Comparison of ENCODE assay signal across 8 cellular contexts in genomic region chr1:40849801-40850592, GRCh38. TPM values are rescaled to one million over a fixed set of nuclear protein-coding genes. Genes with fewer than 3 reads are reported as not detected.
DNase-seq lines count a peak whose midpoint lies in the region; ATAC-seq, FAIRE-seq and TF ChIP-seq lines count a peak whose summit lies in the region.

No MANE protein-coding gene starts in this region.

- no peaks in the 10 kb centered on the region for H3K9me3 Mint-ChIP-seq in CD4-positive, alpha-beta T cell
- no peaks in the 10 kb centered on the region for H3K9me3 Mint-ChIP-seq in MCF 10A (ENCODE audit: unreplicated experiment)

- H3K27ac Mint-ChIP-seq in CD4-positive, alpha-beta T cell = no peak overlapping the region
- H3K27ac Mint-ChIP-seq in MCF 10A (ENCODE audit: low read depth, unreplicated experiment) = no peak overlapping the region

- POLR2A ChIA-PET in CD4-positive, alpha-beta T cell (lab: Charles Lee) = interaction anchor here (1.6 to 2.5 kb wide), 3 partner anchors 12 to 158 kb away, joined by 5 to 13 read pairs (median 6); partner anchors contain the start of genes CITED4 and NFYC
- POLR2A ChIA-PET in MCF 10A (lab: Yijun Ruan, JAX) = interaction anchor here (0.9 to 3.1 kb wide), 5 partner anchors 12 to 110 kb away, joined by 3 to 12 read pairs (median 5); partner anchors contain the start of gene CITED4

- peak; percentile 90 for TF ChIP-seq CTCF in CD4-positive, alpha-beta T cell (IDR thresholded peaks at IDR 0.05)
- peak; percentile 88 for TF ChIP-seq CTCF in WERI-Rb-1 (IDR thresholded peaks at IDR 0.05; ENCODE audit: low read depth, low read length)
- TF ChIP-seq CTCF in MCF 10A (IDR thresholded peaks at IDR 0.05; ENCODE audit: unreplicated experiment) = peak; percentile 84
- peak; percentile 85 to 96 (median 90) for TF ChIP-seq CTCF in keratinocyte (optimal IDR thresholded peaks at IDR 0.05 in 1 of 3, IDR thresholded peaks at IDR 0.05 in 1 of 3, conservative IDR thresholded peaks at IDR 0.05 in 1 of 3; ENCODE audit: extremely low read depth in 1 of 3, insufficient read depth in 2 of 3, low read length in 3 of 3)

- peaks cover 15% of the 10 kb centered on the region for H3K4me1 Mint-ChIP-seq in CD4-positive, alpha-beta T cell (ENCODE audit: low read depth)
- peaks cover 6% of the 10 kb centered on the region for H3K4me1 Mint-ChIP-seq in MCF 10A (ENCODE audit: insufficient read depth, unreplicated experiment)

- no peaks in the 10 kb centered on the region for H3K9me3 ChIP-seq in CD4-positive, alpha-beta T cell (ENCODE audit: control insufficient read depth, low read length)
- H3K9me3 ChIP-seq in WERI-Rb-1 (ENCODE audit: severe bottlenecking) (no peaks in the 10 kb centered on the region), keratinocyte (ENCODE audit: control insufficient read depth, low read depth, low read length) (no peaks in the 10 kb centered on the region)

- intact Hi-C loops in CD4-positive, alpha-beta T cell (cut with DNase I, micrococcal nuclease) = loop anchor here (1.0 to 5.0 kb wide), 4 partner anchors 76 to 708 kb away; no protein-coding TSS in a partner anchor
- intact Hi-C loops in MCF 10A (cut with micrococcal nuclease) = loop anchor here (1.0 to 2.0 kb wide), 3 partner anchors 75 to 258 kb away; no protein-coding TSS in a partner anchor

- no peaks in the 10 kb centered on the region for H3K27me3 Mint-ChIP-seq in CD4-positive, alpha-beta T cell
- no peaks in the 10 kb centered on the region for H3K27me3 Mint-ChIP-seq in MCF 10A (ENCODE audit: insufficient read depth, unreplicated experiment)

- no peaks in the 10 kb centered on the region for H3K9me1 ChIP-seq in keratinocyte (ENCODE audit: control insufficient read depth, extremely low read depth, insufficient read depth, low read length)

- no peak overlapping the region for H3K4me2 ChIP-seq in keratinocyte (ENCODE audit: control insufficient read depth, extremely low read depth, insufficient read depth, low read depth, low read length)

- peak overlapping the region; percentile 32 for H2AFZ ChIP-seq in keratinocyte (ENCODE audit: control insufficient read depth, low read length)

- peak; percentile 92 for ATAC-seq in CD4-positive, alpha-beta T cell (ENCODE audit: poor library complexity)
- ATAC-seq in GM21529 (IDR thresholded peaks at IDR 0.05; ENCODE audit: unreplicated experiment) = peak; percentile 58
- ATAC-seq in HG03139 (IDR thresholded peaks at IDR 0.05; ENCODE audit: unreplicated experiment) = no peak

- H3K4me3 Mint-ChIP-seq in CD4-positive, alpha-beta T cell = peak overlapping the region; percentile 30
- H3K4me3 Mint-ChIP-seq in MCF 10A (ENCODE audit: unreplicated experiment) = no peak overlapping the region

- BruUV-seq in MCF 10A (replicated peaks; lab: Mats Ljungman, UMichigan) = no TSS peak

- no peaks in the 10 kb centered on the region for H4K20me1 ChIP-seq in keratinocyte (ENCODE audit: control insufficient read depth, extremely low read depth, insufficient read depth, low read length)

- H3K27ac ChIP-seq in CD4-positive, alpha-beta T cell (ENCODE audit: low read depth, low read length) = no peak overlapping the region
- no peak overlapping the region for H3K27ac ChIP-seq in WERI-Rb-1
- no peak overlapping the region for H3K27ac ChIP-seq in keratinocyte (ENCODE audit: control insufficient read depth, insufficient read depth, low read length)

- peak; percentile 41 for FAIRE-seq in keratinocyte (lab: Jason Lieb, UNC)

- H3K4me1 ChIP-seq in keratinocyte (ENCODE audit: control insufficient read depth, extremely low read depth, insufficient read depth, low read length) = peaks cover 12% of the 10 kb centered on the region

- peak; percentile 59 to 84 (median 71) for DNase-seq in CD4-positive, alpha-beta T cell
- DNase-seq in NCI-H2029 treated with DMSO at 0.1 percent for 48 hours (lab: John Stamatoyannopoulos, UW) (peak; percentile 95), WERI-Rb-1 (peak; percentile 72), MCF 10A (ENCODE audit: unreplicated experiment) (peak; percentile 75), keratinocyte (ENCODE audit: low read depth, low spot score) (no peak)
- DNase-seq in stimulated activated CD4-positive, alpha-beta T cell treated with anti-CD3 and anti-CD28 coated beads, Interleukin-2, amount 100 ng/mL, for 24 hours = peak; percentile 80 to 81

- H3K36me3 ChIP-seq in WERI-Rb-1 (no peaks in the 10 kb centered on the region), keratinocyte (ENCODE audit: control insufficient read depth in 2 of 2, extremely low read depth in 1 of 2, insufficient read depth in 2 of 2, low read length in 2 of 2) (no peaks in the 10 kb centered on the region)

- dilution Hi-C loops in keratinocyte (cut with MboI; ENCODE audit: extremely low pct_ligation_motif_present, low sequenced_read_pairs) = no loop called here

- CTCF ChIA-PET in CD4-positive, alpha-beta T cell (lab: Charles Lee) = interaction anchor here (0.6 to 3.4 kb wide), 13 partner anchors 11 to 258 kb away, joined by 3 to 39 read pairs (median 3); no protein-coding TSS in a partner anchor
- CTCF ChIA-PET in MCF 10A (lab: Yijun Ruan, JAX) = interaction anchor here (0.5 to 19.7 kb wide), 22 partner anchors 10 to 629 kb away, joined by 3 to 609 read pairs (median 4); no protein-coding TSS in a partner anchor

- H3K27me3 ChIP-seq in CD4-positive, alpha-beta T cell (ENCODE audit: control insufficient read depth, insufficient read depth, low read length) = no peaks in the 10 kb centered on the region
- H3K27me3 ChIP-seq in WERI-Rb-1 (ENCODE audit: insufficient read depth, low read depth, severe bottlenecking) (no peaks in the 10 kb centered on the region), keratinocyte (ENCODE audit: control insufficient read depth, extremely low read depth, insufficient read depth, low read length) (no peaks in the 10 kb centered on the region)

- H3K4me3 ChIP-seq in WERI-Rb-1 (ENCODE audit: low read depth, low read length) = no peak overlapping the region
- no peak overlapping the region for H3K4me3 ChIP-seq in keratinocyte (ENCODE audit: control insufficient read depth in 2 of 3, extremely low read depth in 1 of 3, insufficient read depth in 2 of 3, low read depth in 1 of 3, low read length in 3 of 3)

- no peaks in the 10 kb centered on the region for H3K36me3 Mint-ChIP-seq in CD4-positive, alpha-beta T cell (ENCODE audit: low read depth)
- H3K36me3 Mint-ChIP-seq in MCF 10A (ENCODE audit: insufficient read depth, unreplicated experiment) = no peaks in the 10 kb centered on the region

- H3K9ac ChIP-seq in keratinocyte (ENCODE audit: control insufficient read depth, extremely low read depth, insufficient read depth, low read length) = no peak overlapping the region

- no peaks in the 10 kb centered on the region for H3K79me2 ChIP-seq in keratinocyte (ENCODE audit: control insufficient read depth, insufficient read depth, low read length)

RNA-seq across cellular contexts. Expression of gene CITED4, which starts 12.2 kb away (rescaled TPM):
- 10 to 100 TPM; 51.6 to 52.0 TPM for total RNA-seq in CD4-positive, alpha-beta T cell
- total RNA-seq in MCF 10A (2022) = 22.5 and 43.5 TPM in 2 replicates
- 11.2 to 30.6 TPM (median 13.3 TPM) in 3 replicates for polyA plus RNA-seq in keratinocyte
- 2.7 TPM for polyA plus RNA-seq in keratinocyte (2011; ENCODE audit: low read depth)
- 15.1 and 73.1 TPM in 2 replicates for polyA plus RNA-seq in keratinocyte (2011; cell fraction: cytosol; rRNA removed)
- 16.6 and 36.4 TPM in 2 replicates for polyA plus RNA-seq in keratinocyte (2011; cell fraction: nucleus; rRNA removed)
- polyA plus RNA-seq in keratinocyte (2012; ENCODE audit: low replicate concordance) = 34.1 and 105 TPM in 2 replicates
- 3.1 to 43.1 TPM (median 5.1 TPM) in 3 replicates for polyA minus RNA-seq in keratinocyte
- polyA minus RNA-seq in keratinocyte (2011; cell fraction: cytosol; rRNA and poly(A)+ RNA removed) = 161 TPM
- polyA minus RNA-seq in keratinocyte (2011; cell fraction: nucleus; rRNA and poly(A)+ RNA removed) = 29.6 and 41.6 TPM in 2 replicates
